ENCODE assay signal across 30 cellular contexts in the genomic region with DNA sequence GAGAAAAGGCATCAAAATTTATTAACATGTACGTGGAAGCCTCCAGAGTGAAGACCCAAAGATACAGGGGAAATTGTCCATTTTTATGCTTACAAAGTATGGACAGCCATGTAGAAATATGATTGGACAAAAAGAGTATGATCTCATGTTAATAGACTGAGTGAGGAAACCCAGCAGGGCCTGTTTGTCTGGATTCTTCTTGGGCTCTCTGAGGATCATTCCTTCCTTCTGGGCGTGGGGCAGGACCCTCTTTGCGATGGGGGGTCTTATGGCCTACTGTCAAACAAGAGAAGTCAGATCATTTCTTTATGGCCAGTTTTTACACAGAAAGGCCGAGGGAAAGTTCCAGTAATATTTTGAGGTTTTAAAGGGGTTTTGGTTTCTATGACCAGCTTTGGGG.
DNase-seq lines count a peak whose midpoint lies in the region; ATAC-seq and TF ChIP-seq lines count a peak whose summit lies in the region.
"Had no signal": no experiment of that assay in that cellular context is flagged by ENCODE, and none has a peak within 500 bp of the region (broad histone marks: within the 10 kb centered on the region; RNA-seq: fewer than 3 reads in every experiment).

No MANE protein-coding gene starts in this region.

- no peak overlapping the region for H3K27ac ChIP-seq in PC-3 (ENCODE audit: low read length)
- peak overlapping the region in 2 of 3 donors; percentile 1 to 68 for H3K27ac ChIP-seq in right lobe of liver
- peak overlapping the region; percentile 29 for H3K27ac ChIP-seq in neuronal stem cell (replicated peaks; ENCODE audit: low read length)
- H3K27ac ChIP-seq: dorsolateral prefrontal cortex, HL-60 had no signal

- no peaks in the 10 kb centered on the region for H4K20me1 ChIP-seq in PC-3 (ENCODE audit: low read length)

- CTCF ChIA-PET in Caco-2 (lab: Charles Lee) = no interaction called here
- CTCF ChIA-PET in PC-3 (lab: Charles Lee) = no interaction called here

- DNase-seq in Caco-2 (peak; percentile 57 to 62), PC-3 (peak; percentile 7), right lobe of liver (no peak), neuronal stem cell (ENCODE audit: low spot score) (no peak)
- no peak for DNase-seq in stimulated activated CD4-positive, alpha-beta T cell treated with anti-CD3 and anti-CD28 coated beads, Interleukin-2, amount 100 ng/mL, for 48 hours
- DNase-seq: activated CD4-positive, alpha-beta memory T cell treated with anti-CD3 and anti-CD28 coated beads for 36 hours; activated CD4-positive, alpha-beta T cell treated with anti-CD3 and anti-CD28 coated beads for 1 hour; activated CD8-positive, alpha-beta memory T cell treated with anti-CD3 and anti-CD28 coated beads, Interleukin-2, amount 50 U/mL, for 4 hours; activated naive CD4-positive, alpha-beta T cell treated with Interleukin-2 at 50 U/mL for 16 hours; CD4-positive, alpha-beta T cell; dorsolateral prefrontal cortex; EL; hippocampal formation; left cardiac atrium; MM.1S; NCI-H1105 treated with DMSO at 0.1 percent for 48 hours; NCI-H2029 treated with DMSO at 0.1 percent for 48 hours; NCI-H526; SHP77; stimulated activated naive CD4-positive, alpha-beta T cell; T-helper 2 cell had no signal

- no peak overlapping the region for H3K4me3 ChIP-seq in Caco-2 (ENCODE audit: low read depth, low read length)
- no peak overlapping the region for H3K4me3 ChIP-seq in PC-3 (ENCODE audit: low read length)
- no peak overlapping the region for H3K4me3 ChIP-seq in right lobe of liver
- H3K4me3 ChIP-seq in neuronal stem cell (ENCODE audit: low read length in 2 of 2) = no peak overlapping the region
- H3K4me3 ChIP-seq: dorsolateral prefrontal cortex, gastroesophageal sphincter, HAP-1, thoracic aorta had no signal

- no peak overlapping the region for H2AFZ ChIP-seq in PC-3 (ENCODE audit: low read length)
- H2AFZ ChIP-seq in neuronal stem cell (ENCODE audit: low read length) = no peak overlapping the region

- no peak for TF ChIP-seq POLR2A in right lobe of liver (IDR thresholded peaks at IDR 0.05)

- H2BK5ac ChIP-seq in neuronal stem cell (ENCODE audit: low read length) = no peak overlapping the region

- H3K27me3 ChIP-seq in Caco-2 (replicated peaks; ENCODE audit: control insufficient read depth, insufficient read depth, low read length) = no peaks in the 10 kb centered on the region
- no peaks in the 10 kb centered on the region for H3K27me3 ChIP-seq in PC-3 (ENCODE audit: low read length)
- no peaks in the 10 kb centered on the region for H3K27me3 ChIP-seq in right lobe of liver
- no peaks in the 10 kb centered on the region for H3K27me3 ChIP-seq in neuronal stem cell (ENCODE audit: control insufficient read depth in 3 of 3, insufficient read depth in 3 of 3, low read depth in 1 of 3, low read length in 3 of 3)
- H3K27me3 ChIP-seq: gastroesophageal sphincter had no signal

- no peaks in the 10 kb centered on the region for H3K9me3 ChIP-seq in Caco-2
- no peaks in the 10 kb centered on the region for H3K9me3 ChIP-seq in PC-3 (ENCODE audit: low read length)
- H3K9me3 ChIP-seq in right lobe of liver = no peaks in the 10 kb centered on the region
- no peaks in the 10 kb centered on the region for H3K9me3 ChIP-seq in neuronal stem cell (replicated peaks in 1 of 2; ENCODE audit: control insufficient read depth in 2 of 2, insufficient read depth in 1 of 2, low read depth in 1 of 2, low read length in 2 of 2)
- H3K9me3 ChIP-seq: gastroesophageal sphincter, HAP-1, thoracic aorta had no signal

- no peaks in the 10 kb centered on the region for H3K9me2 ChIP-seq in PC-3 (replicated peaks; ENCODE audit: low read length)

- H2AK5ac ChIP-seq in neuronal stem cell (ENCODE audit: low read depth, low read length) = no peak overlapping the region

- H3K4me1 Mint-ChIP-seq in Caco-2 (ENCODE audit: low read depth, unreplicated experiment) = peaks cover 40% of the 10 kb centered on the region

- H3K14ac ChIP-seq in neuronal stem cell (ENCODE audit: low read length) = no peak overlapping the region

- intact Hi-C loops in Caco-2 (cut with micrococcal nuclease; ENCODE audit: unreplicated experiment) = no loop called here
- intact Hi-C loops in PC-3 (cut with micrococcal nuclease) = no loop called here
- intact Hi-C loops in right lobe of liver (cut with DNase I) = no loop called here

- H4K8ac ChIP-seq in neuronal stem cell (ENCODE audit: low read depth, low read length) = no peak overlapping the region

- H3K4ac ChIP-seq in neuronal stem cell (ENCODE audit: low read length) = no peak overlapping the region

- no peaks in the 10 kb centered on the region for H3F3A ChIP-seq in PC-3 (ENCODE audit: low read length, unreplicated experiment)

- H3K4me1 ChIP-seq in Caco-2 (peaks cover 81% of the 10 kb centered on the region), PC-3 (ENCODE audit: insufficient read depth, low read length) (peaks cover 7% of the 10 kb centered on the region; the same call in 1 of the 2 replicates), right lobe of liver (peaks cover 0 to 57% (median 11%) of the 10 kb centered on the region in 4 donors), neuronal stem cell (ENCODE audit: control insufficient read depth in 2 of 2, insufficient read depth in 1 of 2, low read depth in 1 of 2, low read length in 2 of 2) (peaks cover 7 to 10% of the 10 kb centered on the region in 2 donors)

- no peak overlapping the region for H2BK15ac ChIP-seq in neuronal stem cell (ENCODE audit: low read length)

- H3K18ac ChIP-seq in neuronal stem cell (ENCODE audit: low read length) = no peak overlapping the region

- 65% methylated on average over 3 of the region's 4 CpGs for WGBS in right lobe of liver (ENCODE audit: insufficient coverage, low coverage, low lambda C conversion rate, missing lambda C conversion rate)
- WGBS in neuronal stem cell (ENCODE audit: extremely low coverage in 2 of 2, insufficient read length in 2 of 2, insufficient replicate concordance in 1 of 2), 2 donors = no CpG with 5 or more reads among the region's 4 CpGs

- H3K36me3 ChIP-seq in Caco-2 (ENCODE audit: control insufficient read depth, insufficient read depth, low read length) (no peaks in the 10 kb centered on the region), PC-3 (ENCODE audit: low read depth, low read length) (no peaks in the 10 kb centered on the region), right lobe of liver (peaks cover 0 to 2% (median 0%) of the 10 kb centered on the region in 4 donors), neuronal stem cell (replicated peaks in 1 of 2; ENCODE audit: control insufficient read depth in 2 of 2, insufficient read depth in 2 of 2, low read length in 2 of 2) (peaks cover 0 to 3% of the 10 kb centered on the region in 2 donors)
- H3K36me3 ChIP-seq: HAP-1, thoracic aorta had no signal

- BruUV-seq in Caco-2 (replicated peaks; lab: Mats Ljungman, UMichigan) (no TSS peak), PC-3 (replicated peaks; lab: Mats Ljungman, UMichigan) (no TSS peak)

- H2BK12ac ChIP-seq in neuronal stem cell (ENCODE audit: low read length) = no peak overlapping the region

- H3K79me1 ChIP-seq in neuronal stem cell (ENCODE audit: low read depth, low read length) = no peaks in the 10 kb centered on the region

- H3K23ac ChIP-seq in neuronal stem cell (ENCODE audit: low read depth, low read length, poor library complexity) = no peak overlapping the region

- no peak overlapping the region for H2BK120ac ChIP-seq in neuronal stem cell (ENCODE audit: low read depth, low read length)

- H3K9ac ChIP-seq in PC-3 (ENCODE audit: low read length) (no peak overlapping the region), neuronal stem cell (ENCODE audit: low read depth, low read length, poor library complexity) (no peak overlapping the region)

- no peak overlapping the region for H3K4me2 ChIP-seq in PC-3 (ENCODE audit: low read length)
- no peak overlapping the region for H3K4me2 ChIP-seq in neuronal stem cell (ENCODE audit: insufficient read depth, low read length, poor library complexity, severe bottlenecking)

- no peaks in the 10 kb centered on the region for H3K79me2 ChIP-seq in PC-3 (ENCODE audit: low read length)

- no peaks in the 10 kb centered on the region for H3K9me3 Mint-ChIP-seq in Caco-2 (ENCODE audit: unreplicated experiment)
- H3K9me3 Mint-ChIP-seq: activated CD4-positive, alpha-beta memory T cell treated with anti-CD3 and anti-CD28 coated beads for 36 hours; activated T-helper 1 cell treated with anti-CD3 and anti-CD28 coated beads, Interleukin-12 subunit alpha, Interleukin-12 subunit beta, Interleukin-2, Interleukin-4 antibody, amounts not matched to agents 30 ng/mL and 10 ng/mL and 1 ng/mL, durations not matched to agents 14 hours and 24 hours and 36 hours; CD4-positive, alpha-beta T cell had no signal

- ATAC-seq in PC-3 = no peak
- ATAC-seq in right lobe of liver = no peak
- no peak for ATAC-seq in HG02759 (IDR thresholded peaks at IDR 0.05; ENCODE audit: unreplicated experiment)
- no peak for ATAC-seq in GM19463 (IDR thresholded peaks at IDR 0.05; ENCODE audit: unreplicated experiment)
- ATAC-seq in HG02870 (IDR thresholded peaks at IDR 0.05; ENCODE audit: unreplicated experiment) = no peak
- ATAC-seq: gastroesophageal sphincter, left cardiac atrium, Panc1 had no signal

- no peak overlapping the region for H4K91ac ChIP-seq in neuronal stem cell (ENCODE audit: low read depth, low read length, poor library complexity)

- H3K36me3 Mint-ChIP-seq in Caco-2 (ENCODE audit: insufficient read depth, unreplicated experiment) = peaks cover 29% of the 10 kb centered on the region

- H3K27me3 Mint-ChIP-seq in Caco-2 (ENCODE audit: insufficient read depth, unreplicated experiment) = no peaks in the 10 kb centered on the region
- H3K27me3 Mint-ChIP-seq: activated CD4-positive, alpha-beta memory T cell treated with anti-CD3 and anti-CD28 coated beads for 36 hours; CD4-positive, alpha-beta T cell had no signal

- H3K27ac Mint-ChIP-seq in Caco-2 (ENCODE audit: unreplicated experiment) = peak overlapping the region; percentile 92
- H3K27ac Mint-ChIP-seq: activated CD4-positive, alpha-beta memory T cell treated with anti-CD3 and anti-CD28 coated beads for 36 hours; activated T-helper 1 cell treated with anti-CD3 and anti-CD28 coated beads, Interleukin-12 subunit alpha, Interleukin-12 subunit beta, Interleukin-2, Interleukin-4 antibody, amounts not matched to agents 30 ng/mL and 10 ng/mL and 1 ng/mL, durations not matched to agents 14 hours and 24 hours and 36 hours; CD4-positive, alpha-beta T cell had no signal

- TF ChIP-seq CTCF in Caco-2 (IDR thresholded peaks at IDR 0.05; ENCODE audit: insufficient read depth in 1 of 2, low read depth in 1 of 2, low read length in 1 of 2, severe bottlenecking in 1 of 2, unreplicated experiment in 1 of 2) (no peak), PC-3 (conservative IDR thresholded peaks at IDR 0.05; ENCODE audit: low read depth, low read length) (no peak), right lobe of liver (IDR thresholded peaks at IDR 0.05) (no peak)

- peak overlapping the region; percentile 54 for H3K4me3 Mint-ChIP-seq in Caco-2 (ENCODE audit: unreplicated experiment)
- H3K4me3 Mint-ChIP-seq: activated CD4-positive, alpha-beta memory T cell treated with anti-CD3 and anti-CD28 coated beads for 36 hours; activated T-helper 1 cell treated with anti-CD3 and anti-CD28 coated beads, Interleukin-12 subunit alpha, Interleukin-12 subunit beta, Interleukin-2, Interleukin-4 antibody, amounts not matched to agents 30 ng/mL and 10 ng/mL and 1 ng/mL, durations not matched to agents 14 hours and 24 hours and 36 hours; CD4-positive, alpha-beta T cell had no signal

- POLR2A ChIA-PET in Caco-2 (lab: Charles Lee) = interaction anchor here (0.6 kb wide), 1 partner anchor 131 kb away, joined by 5 read pairs; no protein-coding TSS in a partner anchor
- POLR2A ChIA-PET in PC-3 (lab: Charles Lee; ENCODE audit: unreplicated experiment) = no interaction called here

Comparison
In these comparisons a context has a peak if more than half of its experiments do, and no peak if none do; other contexts are left out.
1. DNase-seq: peak in Caco-2 (2 of 2) and PC-3 (single experiment); none in right lobe of liver (0 of 3), neuronal stem cell (single experiment) and stimulated activated CD4-positive, alpha-beta T cell treated with anti-CD3 and anti-CD28 coated beads, Interleukin-2, amount 100 ng/mL, for 48 hours (0 of 2).